In genomic region chr5:72812483-72812882, GRCh38 we compare ENCODE assay signal across 21 cellular contexts.
"Had no signal": no experiment of that assay in that cellular context is flagged by ENCODE, and none has a peak within 500 bp of the region (broad histone marks: within the 10 kb centered on the region; RNA-seq: fewer than 3 reads in every experiment).

No MANE protein-coding gene starts in this region.

- H3K36me3 ChIP-seq: ascending aorta, colonic mucosa, lower lobe of right lung, ovary, right lobe of liver, stomach had no signal

- H3K9me3 Mint-ChIP-seq: central memory CD8-positive, alpha-beta T cell; natural killer cell had no signal

- H3K36me3 Mint-ChIP-seq: natural killer cell had no signal

- H3K27ac ChIP-seq: ascending aorta, colonic mucosa, lower lobe of right lung, ovary, right lobe of liver, stomach had no signal

- H3K27me3 ChIP-seq: ascending aorta, colonic mucosa, ovary, right lobe of liver, stomach had no signal

- H3K4me3 ChIP-seq: ascending aorta, colonic mucosa, lower lobe of right lung, ovary, right lobe of liver, stomach had no signal

- FAIRE-seq: keratinocyte had no signal

- H3K9me3 ChIP-seq: colonic mucosa, lower lobe of right lung, right lobe of liver had no signal

- H3K27ac Mint-ChIP-seq: activated CD4-positive, alpha-beta T cell treated with anti-CD3 and anti-CD28 coated beads, Interleukin-2, amount 10 ng/mL, durations not matched to agents 7 days and 5 days; natural killer cell had no signal

- H3K4me1 ChIP-seq: colonic mucosa had no signal

- DNase-seq: activated CD4-positive, alpha-beta T cell treated with anti-CD3 and anti-CD28 coated beads, Interleukin-2, amount 10 ng/mL, durations not matched to agents 7 days and 5 days; activated CD8-positive, alpha-beta memory T cell treated with anti-CD3 and anti-CD28 coated beads, Interleukin-2, amount 50 U/mL, for 4 hours; activated effector memory CD4-positive, alpha-beta T cell treated with Interleukin-2 at 50 U/mL for 16 hours; activated naive CD4-positive, alpha-beta T cell treated with anti-CD3 and anti-CD28 coated beads, Interleukin-2, amount 50 U/mL, for 16 hours; activated T-cell treated with anti-CD3 and anti-CD28 coated beads, Interleukin-2, amount 50 U/mL, for 48 hours; colonic mucosa; erythroblast; foreskin melanocyte; lower lobe of right lung; natural killer cell; ovary; right lobe of liver; small intestine; stimulated activated CD4-positive, alpha-beta T cell treated with anti-CD3 and anti-CD28 coated beads, Interleukin-15, amount 100 ng/mL, for 24 hours; stimulated activated CD4-positive, alpha-beta T cell treated with anti-CD3 and anti-CD28 coated beads, Interleukin-4, amount 100 ng/mL, for 1 hour; stomach; trophoblast cell had no signal

- ATAC-seq: activated CD4-positive, CD25-positive, alpha-beta regulatory T cell treated with anti-CD3 and anti-CD28 coated beads, Interleukin-2, amount 50 U/mL, for 24 hours; lower lobe of right lung; natural killer cell; right lobe of liver had no signal

- H3K4me3 Mint-ChIP-seq: activated CD4-positive, alpha-beta T cell treated with anti-CD3 and anti-CD28 coated beads, Interleukin-2, amount 10 ng/mL, durations not matched to agents 7 days and 5 days; central memory CD8-positive, alpha-beta T cell; natural killer cell had no signal
